In the genomic region with DNA sequence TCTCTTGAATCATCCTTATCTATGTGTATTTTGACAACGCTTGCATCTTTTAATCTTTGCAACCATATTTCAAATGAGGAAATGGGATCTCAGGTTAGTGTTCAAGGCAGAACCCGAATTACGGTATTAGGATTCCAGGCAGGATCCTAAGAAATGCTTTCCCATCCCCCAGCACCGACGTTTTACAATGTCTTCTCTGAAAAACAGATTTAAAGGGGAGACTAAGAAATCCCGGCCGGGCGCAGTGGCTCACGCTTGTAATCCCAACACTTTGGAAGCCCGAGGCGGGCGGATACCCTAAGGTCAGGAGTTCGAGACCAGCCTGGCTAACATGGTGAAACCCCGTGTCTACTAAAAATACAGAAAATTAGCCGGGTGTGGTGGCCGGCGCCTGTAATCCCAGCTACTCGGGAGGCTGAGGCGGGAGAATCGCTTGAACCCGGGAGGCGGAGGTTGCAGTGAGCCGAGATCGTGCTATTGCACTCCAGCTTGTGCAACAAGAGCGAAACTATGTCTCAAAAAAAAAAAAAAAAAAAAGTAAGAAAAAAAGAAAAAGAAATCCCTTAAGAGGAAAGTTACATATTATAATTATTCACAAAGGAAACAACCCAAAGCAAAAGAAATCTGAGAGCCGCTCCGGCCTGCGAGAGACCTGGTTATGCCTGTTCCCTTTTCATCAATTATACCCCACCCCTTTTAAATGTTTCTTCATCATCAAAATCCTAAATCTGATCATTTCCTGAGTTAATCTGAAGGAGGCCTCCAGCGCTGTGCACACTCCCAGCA, we compare ENCODE assay signal across 8 cellular contexts. TPM values are rescaled to one million over a fixed set of nuclear protein-coding genes. Genes with fewer than 3 reads are reported as not detected.
A peak's percentile ranks its signal among the peaks of the same experiment; 100 is the strongest.
DNase-seq lines count a peak whose midpoint lies in the region; ATAC-seq and TF ChIP-seq lines count a peak whose summit lies in the region.

No MANE protein-coding gene starts in this region.

- H3K27ac Mint-ChIP-seq in activated CD8-positive, alpha-beta T cell treated with anti-CD3 and anti-CD28 coated beads for 36 hours: no peak overlapping the region
- H3K27ac Mint-ChIP-seq in activated CD8-positive, alpha-beta T cell treated with anti-CD3 and anti-CD28 coated beads, Interleukin-2, amount 10 ng/mL, durations not matched to agents 7 days and 5 days: no peak overlapping the region
- H3K27ac Mint-ChIP-seq in mesothelial cell of epicardium: no peak overlapping the region

- peaks cover 42% of the 10 kb centered on the region for H3K79me2 ChIP-seq in OCI-LY3 (ENCODE audit: low read length)

- H3K4me2 ChIP-seq in OCI-LY3 (ENCODE audit: low read length): peak overlapping the region; percentile 81

- H3K4me3 ChIP-seq in OCI-LY3 (ENCODE audit: low read length) (peak overlapping the region; percentile 88), fibroblast of mammary gland (ENCODE audit: control insufficient read depth, low read depth, low read length) (peak overlapping the region; percentile 86), psoas muscle (peak overlapping the region; percentile 82)

- H3K9me3 Mint-ChIP-seq in activated CD8-positive, alpha-beta T cell treated with anti-CD3 and anti-CD28 coated beads for 36 hours: no peaks in the 10 kb centered on the region
- H3K9me3 Mint-ChIP-seq in activated CD8-positive, alpha-beta T cell treated with anti-CD3 and anti-CD28 coated beads, Interleukin-2, amount 10 ng/mL, durations not matched to agents 7 days and 5 days (ENCODE audit: insufficient read depth): no peaks in the 10 kb centered on the region
- H3K9me3 Mint-ChIP-seq in mesothelial cell of epicardium: no peaks in the 10 kb centered on the region

- no peaks in the 10 kb centered on the region for H4K20me1 ChIP-seq in OCI-LY3 (ENCODE audit: insufficient read depth, low read length)

- H3K27ac ChIP-seq in OCI-LY3 (ENCODE audit: low read length) (peak overlapping the region; percentile 84), psoas muscle (peak overlapping the region; percentile 94)

- peak overlapping the region; percentile 93 for H3K9ac ChIP-seq in OCI-LY3 (ENCODE audit: low read length)

- H3K27me3 Mint-ChIP-seq in activated CD8-positive, alpha-beta T cell treated with anti-CD3 and anti-CD28 coated beads for 36 hours: no peaks in the 10 kb centered on the region
- peaks cover 14% of the 10 kb centered on the region for H3K27me3 Mint-ChIP-seq in activated CD8-positive, alpha-beta T cell treated with anti-CD3 and anti-CD28 coated beads, Interleukin-2, amount 10 ng/mL, durations not matched to agents 7 days and 5 days (ENCODE audit: low read depth)
- H3K27me3 Mint-ChIP-seq in mesothelial cell of epicardium (ENCODE audit: low read depth): peaks cover 2% of the 10 kb centered on the region

- no peak overlapping the region for H3K4me3 Mint-ChIP-seq in activated CD8-positive, alpha-beta T cell treated with anti-CD3 and anti-CD28 coated beads for 36 hours
- no peak overlapping the region for H3K4me3 Mint-ChIP-seq in activated CD8-positive, alpha-beta T cell treated with anti-CD3 and anti-CD28 coated beads, Interleukin-2, amount 10 ng/mL, durations not matched to agents 7 days and 5 days
- no peak overlapping the region for H3K4me3 Mint-ChIP-seq in mesothelial cell of epicardium

- CTCF ChIA-PET in activated CD8-positive, alpha-beta T cell treated with anti-CD3 and anti-CD28 coated beads for 36 hours (lab: Charles Lee): interaction anchor here (1.3 kb wide), 1 partner anchor 13 kb away, joined by 5 read pairs; no protein-coding TSS in a partner anchor
- CTCF ChIA-PET in activated CD8-positive, alpha-beta T cell treated with anti-CD3 and anti-CD28 coated beads, Interleukin-2, amount 10 ng/mL, durations not matched to agents 7 days and 5 days (lab: Charles Lee): interaction anchor here (1.0 to 1.9 kb wide), 3 partner anchors 9 to 782 kb away, joined by 3 to 6 read pairs (median 3); a partner anchor contains a TSS

- peak; percentile 10 for DNase-seq in activated CD8-positive, alpha-beta T cell treated with anti-CD3 and anti-CD28 coated beads for 36 hours
- DNase-seq in activated CD8-positive, alpha-beta T cell treated with anti-CD3 and anti-CD28 coated beads, Interleukin-2, amount 10 ng/mL, durations not matched to agents 7 days and 5 days: no peak
- DNase-seq in fibroblast of mammary gland (ENCODE audit: low read depth): peak; percentile 56
- peak in 1 of 2 donors; percentile 16 for DNase-seq in psoas muscle
- no peak for DNase-seq in mesothelial cell of epicardium (ENCODE audit: low spot score in 2 of 2, unreplicated experiment in 2 of 2)
- no peak for DNase-seq in NCI-H2029 treated with DMSO at 0.1 percent for 48 hours (lab: John Stamatoyannopoulos, UW)

- intact Hi-C loops in activated CD8-positive, alpha-beta T cell treated with anti-CD3 and anti-CD28 coated beads for 36 hours (cut with micrococcal nuclease): loop anchor here (10.0 kb wide), 1 partner anchor 456 kb away; a partner anchor contains a TSS
- intact Hi-C loops in psoas muscle (cut with DNase I): loop anchor here (5.0 to 10.0 kb wide), 3 partner anchors 131 to 234 kb away; a partner anchor contains a TSS

- H3K9me3 ChIP-seq in OCI-LY3 (ENCODE audit: insufficient read depth, low read length): no peaks in the 10 kb centered on the region
- no peaks in the 10 kb centered on the region for H3K9me3 ChIP-seq in psoas muscle

- H3K4me1 ChIP-seq in OCI-LY3 (ENCODE audit: low read length) (peaks cover 34% of the 10 kb centered on the region), psoas muscle (peaks cover 5% of the 10 kb centered on the region)

- WGBS in psoas muscle, 3 donors: 13 to 15% (median 13%) methylated on average over 28 to 29 of the region's 29 CpGs

- no peak for ATAC-seq in activated CD8-positive, alpha-beta T cell treated with anti-CD3 and anti-CD28 coated beads for 36 hours
- ATAC-seq in activated CD8-positive, alpha-beta T cell treated with anti-CD3 and anti-CD28 coated beads, Interleukin-2, amount 10 ng/mL, durations not matched to agents 7 days and 5 days: no peak
- peak in 2 of 4 donors; percentile 2 to 31 for ATAC-seq in psoas muscle
- no peak for ATAC-seq in GM21825 (IDR thresholded peaks at IDR 0.05; ENCODE audit: unreplicated experiment)

- peaks cover 18% of the 10 kb centered on the region for H3K36me3 ChIP-seq in OCI-LY3 (replicated peaks; ENCODE audit: low read depth, low read length)
- no peaks in the 10 kb centered on the region for H3K36me3 ChIP-seq in psoas muscle (ENCODE audit: insufficient read depth in 1 of 2, low read depth in 1 of 2)

- H3K36me3 Mint-ChIP-seq in activated CD8-positive, alpha-beta T cell treated with anti-CD3 and anti-CD28 coated beads for 36 hours (ENCODE audit: low read depth): peaks cover 8% of the 10 kb centered on the region
- H3K36me3 Mint-ChIP-seq in activated CD8-positive, alpha-beta T cell treated with anti-CD3 and anti-CD28 coated beads, Interleukin-2, amount 10 ng/mL, durations not matched to agents 7 days and 5 days (ENCODE audit: low read depth): peaks cover 5% of the 10 kb centered on the region
- no peaks in the 10 kb centered on the region for H3K36me3 Mint-ChIP-seq in mesothelial cell of epicardium

- POLR2A ChIA-PET in activated CD8-positive, alpha-beta T cell treated with anti-CD3 and anti-CD28 coated beads for 36 hours (lab: Charles Lee): interaction anchor here (0.9 kb wide), 1 partner anchor 10 kb away, joined by 3 read pairs; no protein-coding TSS in a partner anchor
- POLR2A ChIA-PET in activated CD8-positive, alpha-beta T cell treated with anti-CD3 and anti-CD28 coated beads, Interleukin-2, amount 10 ng/mL, durations not matched to agents 7 days and 5 days (lab: Charles Lee): interaction anchor here (0.9 to 2.3 kb wide), 5 partner anchors 10 to 639 kb away, joined by 3 to 10 read pairs (median 5); no protein-coding TSS in a partner anchor

- no peak for TF ChIP-seq CTCF in activated CD8-positive, alpha-beta T cell treated with anti-CD3 and anti-CD28 coated beads for 36 hours (IDR thresholded peaks at IDR 0.05)
- TF ChIP-seq CTCF in OCI-LY3 (IDR thresholded peaks at IDR 0.05; ENCODE audit: low read depth, low read length) (no peak), fibroblast of mammary gland (conservative IDR thresholded peaks at IDR 0.05; ENCODE audit: control insufficient read depth, insufficient read depth, low read depth, low read length) (no peak), psoas muscle (IDR thresholded peaks at IDR 0.05) (no peak), mesothelial cell of epicardium (IDR thresholded peaks at IDR 0.05; ENCODE audit: unreplicated experiment) (no peak)

- no peaks in the 10 kb centered on the region for H3K27me3 ChIP-seq in OCI-LY3 (ENCODE audit: low read depth, low read length)
- no peaks in the 10 kb centered on the region for H3K27me3 ChIP-seq in psoas muscle (ENCODE audit: insufficient read depth in 3 of 3, low read length in 2 of 3)

- peaks cover 5% of the 10 kb centered on the region for H3K4me1 Mint-ChIP-seq in activated CD8-positive, alpha-beta T cell treated with anti-CD3 and anti-CD28 coated beads for 36 hours (ENCODE audit: low read depth)
- peaks cover 7% of the 10 kb centered on the region for H3K4me1 Mint-ChIP-seq in activated CD8-positive, alpha-beta T cell treated with anti-CD3 and anti-CD28 coated beads, Interleukin-2, amount 10 ng/mL, durations not matched to agents 7 days and 5 days (ENCODE audit: low read depth)
- no peaks in the 10 kb centered on the region for H3K4me1 Mint-ChIP-seq in mesothelial cell of epicardium

- peak overlapping the region; percentile 98 for H2AFZ ChIP-seq in OCI-LY3 (ENCODE audit: low read depth, low read length)

RNA-seq across cellular contexts. Expression of a gene that starts 0.8 kb away (rescaled TPM):
- 1 to 10 TPM; 8.2 to 9.5 TPM for total RNA-seq in activated CD8-positive, alpha-beta T cell treated with anti-CD3 and anti-CD28 coated beads for 36 hours
- 10 to 100 TPM; 11.0 TPM for total RNA-seq in activated CD8-positive, alpha-beta T cell treated with anti-CD3 and anti-CD28 coated beads, Interleukin-2, amount 10 ng/mL, durations not matched to agents 7 days and 5 days
- 1 to 10 TPM; 2.3 to 7.8 (median 3.5) TPM for total RNA-seq in psoas muscle
- 1 to 10 TPM; 2.4 to 5.5 (median 2.6) TPM for polyA plus RNA-seq in psoas muscle
- 15.7 to 18.4 TPM (median 17.5 TPM) in 3 replicates for total RNA-seq in mesothelial cell of epicardium

Comparison
In these comparisons a context has a peak if more than half of its experiments do, and no peak if none do; other contexts are left out.
1. DNase-seq: peak in activated CD8-positive, alpha-beta T cell treated with anti-CD3 and anti-CD28 coated beads for 36 hours (single experiment) and fibroblast of mammary gland (single experiment); none in activated CD8-positive, alpha-beta T cell treated with anti-CD3 and anti-CD28 coated beads, Interleukin-2, amount 10 ng/mL, durations not matched to agents 7 days and 5 days (single experiment), mesothelial cell of epicardium (0 of 2) and NCI-H2029 treated with DMSO at 0.1 percent for 48 hours (single experiment).
2. Peak in every context shown above with its lines, with median percentiles within 50 percentile points of each other: H3K4me3 ChIP-seq.